Comparison of ENCODE assay signal across 19 cellular contexts in genomic region chr12:1801285-1801975, GRCh38. TPM values are rescaled to one million over a fixed set of nuclear protein-coding genes. Genes with fewer than 3 reads are reported as not detected.
DNase-seq lines count a peak whose midpoint lies in the region; TF ChIP-seq lines count a peak whose summit lies in the region.
"Had no signal": no experiment of that assay in that cellular context is flagged by ENCODE, and none has a peak within 500 bp of the region (broad histone marks: within the 10 kb centered on the region; RNA-seq: fewer than 3 reads in every experiment).

No MANE protein-coding gene starts in this region.

- TF ChIP-seq CTCF in AG09309 (IDR thresholded peaks at IDR 0.05; ENCODE audit: control insufficient read depth, insufficient read depth, low read depth, low read length, missing control alignments) (no peak), GM10266 (IDR thresholded peaks at IDR 0.05; ENCODE audit: control insufficient read depth, insufficient read depth, low read depth, missing control alignments) (no peak), osteoblast (IDR thresholded peaks at IDR 0.05; ENCODE audit: extremely low read depth, low read depth, low read length) (no peak), thyroid gland (IDR thresholded peaks at IDR 0.05) (no peak)

- no peaks in the 10 kb centered on the region for H3K9me3 Mint-ChIP-seq in activated T-helper 1 cell treated with anti-CD3 and anti-CD28 coated beads, Interleukin-12 subunit alpha, Interleukin-12 subunit beta, Interleukin-2, Interleukin-4 antibody, amounts not matched to agents 30 ng/mL and 10 ng/mL and 1 ng/mL, durations not matched to agents 14 hours and 24 hours and 36 hours
- H3K9me3 Mint-ChIP-seq: HFFc6 had no signal

- H3K27ac ChIP-seq in osteoblast (ENCODE audit: low read depth, low read length) (peak overlapping the region; percentile 48), thyroid gland (no peak overlapping the region)
- H3K27ac ChIP-seq: cardiac muscle cell had no signal

- intact Hi-C loops in activated T-helper 1 cell treated with anti-CD3 and anti-CD28 coated beads, Interleukin-12 subunit alpha, Interleukin-12 subunit beta, Interleukin-2, Interleukin-4 antibody, amounts not matched to agents 30 ng/mL and 10 ng/mL and 1 ng/mL, durations not matched to agents 14 hours and 24 hours and 36 hours (cut with micrococcal nuclease), result no loop called here
- intact Hi-C loops in thyroid gland (cut with DNase I), result loop anchor here (10.0 kb wide), 1 partner anchor 233 kb away; no protein-coding TSS in a partner anchor

- no peak overlapping the region for H3K4me3 Mint-ChIP-seq in activated T-helper 1 cell treated with anti-CD3 and anti-CD28 coated beads, Interleukin-12 subunit alpha, Interleukin-12 subunit beta, Interleukin-2, Interleukin-4 antibody, amounts not matched to agents 30 ng/mL and 10 ng/mL and 1 ng/mL, durations not matched to agents 14 hours and 24 hours and 36 hours
- H3K4me3 Mint-ChIP-seq: effector memory CD8-positive, alpha-beta T cell; HFFc6; T-helper 2 cell treated with Interferon-gamma antibody and Interleukin-4, amounts not matched to agents 5 μg/mL and 100 μg/mL, for 36 hours had no signal

- H3K4me2 ChIP-seq in osteoblast (ENCODE audit: insufficient read depth, low read length), result peak overlapping the region; percentile 50

- no peaks in the 10 kb centered on the region for H3K79me2 ChIP-seq in osteoblast (ENCODE audit: insufficient read depth, low read length)

- peaks cover 2% of the 10 kb centered on the region for H3K27me3 Mint-ChIP-seq in activated T-helper 1 cell treated with anti-CD3 and anti-CD28 coated beads, Interleukin-12 subunit alpha, Interleukin-12 subunit beta, Interleukin-2, Interleukin-4 antibody, amounts not matched to agents 30 ng/mL and 10 ng/mL and 1 ng/mL, durations not matched to agents 14 hours and 24 hours and 36 hours (ENCODE audit: insufficient read depth)
- H3K27me3 Mint-ChIP-seq: effector memory CD8-positive, alpha-beta T cell had no signal

- peak; percentile 31 for DNase-seq in AG09309 (ENCODE audit: low read depth)
- peak; percentile 8 for DNase-seq in GM10266 (ENCODE audit: extremely low spot score)
- peak; percentile 28 for DNase-seq in cerebellum (ENCODE audit: low spot score)
- peak; percentile 96 for DNase-seq in osteoblast (ENCODE audit: insufficient read length, low spot score, missing footprints)
- DNase-seq in midbrain (lab: John Stamatoyannopoulos, UW), result no peak
- no peak for DNase-seq in activated T-helper 1 cell treated with anti-CD3 and anti-CD28 coated beads, Interleukin-12 subunit alpha, Interleukin-12 subunit beta, Interleukin-2, Interleukin-4 antibody, amounts not matched to agents 30 ng/mL and 10 ng/mL and 1 ng/mL, durations not matched to agents 14 hours and 24 hours and 36 hours (ENCODE audit: low spot score)
- DNase-seq in thyroid gland, result no peak
- DNase-seq in NOMO-1 (lab: John Stamatoyannopoulos, UW; ENCODE audit: unreplicated experiment in 2 of 2), result no peak
- DNase-seq: activated CD4-positive, alpha-beta T cell treated with anti-CD3 and anti-CD28 coated beads for 1 hour; left cardiac atrium; NCI-H2029; SIG-M5 had no signal

- no peaks in the 10 kb centered on the region for H3K9me3 ChIP-seq in osteoblast (ENCODE audit: low read depth, low read length)
- no peaks in the 10 kb centered on the region for H3K9me3 ChIP-seq in thyroid gland
- H3K9me3 ChIP-seq: Caco-2 had no signal

- no peaks in the 10 kb centered on the region for H3K27me3 ChIP-seq in osteoblast (ENCODE audit: insufficient read depth, low read length)
- H3K27me3 ChIP-seq in thyroid gland, result no peaks in the 10 kb centered on the region
- H3K27me3 ChIP-seq: cardiac muscle cell had no signal

- peaks cover 7% of the 10 kb centered on the region for H3K4me1 Mint-ChIP-seq in activated T-helper 1 cell treated with anti-CD3 and anti-CD28 coated beads, Interleukin-12 subunit alpha, Interleukin-12 subunit beta, Interleukin-2, Interleukin-4 antibody, amounts not matched to agents 30 ng/mL and 10 ng/mL and 1 ng/mL, durations not matched to agents 14 hours and 24 hours and 36 hours (ENCODE audit: low read depth)

- H4K20me1 ChIP-seq in osteoblast (ENCODE audit: insufficient read depth, low read length), result no peaks in the 10 kb centered on the region

- no peaks in the 10 kb centered on the region for H3K36me3 ChIP-seq in osteoblast (ENCODE audit: insufficient read depth, low read length)
- no peaks in the 10 kb centered on the region for H3K36me3 ChIP-seq in thyroid gland
- H3K36me3 ChIP-seq: cardiac muscle cell had no signal

- 65 to 77% methylated on average over 12 to 16 of the region's 16 CpGs for WGBS in thyroid gland, 2 donors

- TF ChIP-seq POLR2A in thyroid gland (IDR thresholded peaks at IDR 0.05), result no peak

- H3K36me3 Mint-ChIP-seq in activated T-helper 1 cell treated with anti-CD3 and anti-CD28 coated beads, Interleukin-12 subunit alpha, Interleukin-12 subunit beta, Interleukin-2, Interleukin-4 antibody, amounts not matched to agents 30 ng/mL and 10 ng/mL and 1 ng/mL, durations not matched to agents 14 hours and 24 hours and 36 hours (ENCODE audit: low read depth), result no peaks in the 10 kb centered on the region

- no peak overlapping the region for H3K4me3 ChIP-seq in AG09309 (ENCODE audit: control insufficient read depth, low read depth, low read length)
- H3K4me3 ChIP-seq in osteoblast (ENCODE audit: insufficient read depth, low read length), result peak overlapping the region; percentile 23
- no peak overlapping the region for H3K4me3 ChIP-seq in thyroid gland (replicated peaks in 1 of 3)
- H3K4me3 ChIP-seq: cardiac muscle cell had no signal

- H2AFZ ChIP-seq in osteoblast (ENCODE audit: low read length), result peak overlapping the region; percentile 23

- H3K4me1 ChIP-seq in osteoblast (ENCODE audit: insufficient read depth, low read length) (peaks cover 28% of the 10 kb centered on the region), thyroid gland (peaks cover 4 to 12% of the 10 kb centered on the region in 2 donors)

- no peak overlapping the region for H3K27ac Mint-ChIP-seq in activated T-helper 1 cell treated with anti-CD3 and anti-CD28 coated beads, Interleukin-12 subunit alpha, Interleukin-12 subunit beta, Interleukin-2, Interleukin-4 antibody, amounts not matched to agents 30 ng/mL and 10 ng/mL and 1 ng/mL, durations not matched to agents 14 hours and 24 hours and 36 hours
- H3K27ac Mint-ChIP-seq: effector memory CD8-positive, alpha-beta T cell; HFFc6; T-helper 2 cell treated with Interferon-gamma antibody and Interleukin-4, amounts not matched to agents 5 μg/mL and 100 μg/mL, for 36 hours had no signal

RNA-seq across cellular contexts. Expression of gene LRTM2, which starts 18.9 kb away (rescaled TPM):
- 3.5 TPM for total RNA-seq in cerebellum
- total RNA-seq in osteoblast, result not detected in 2 replicates
- not detected in 2 replicates for total RNA-seq in activated T-helper 1 cell treated with anti-CD3 and anti-CD28 coated beads, Interleukin-12 subunit alpha, Interleukin-12 subunit beta, Interleukin-2, Interleukin-4 antibody, amounts not matched to agents 30 ng/mL and 10 ng/mL and 1 ng/mL, durations not matched to agents 14 hours and 24 hours and 36 hours
- total RNA-seq in thyroid gland, result not detected
- total RNA-seq: Caco-2, cardiac muscle cell, HFFc6, left cardiac atrium, MCF 10A, NCI-H460 had no signal

Comparison
In these comparisons a context has a peak if more than half of its experiments do, and no peak if none do; other contexts are left out.
1. DNase-seq: peak in AG09309 (single experiment), GM10266 (single experiment), cerebellum (single experiment) and osteoblast (single experiment); none in midbrain (single experiment), activated T-helper 1 cell treated with anti-CD3 and anti-CD28 coated beads, Interleukin-12 subunit alpha, Interleukin-12 subunit beta, Interleukin-2, Interleukin-4 antibody, amounts not matched to agents 30 ng/mL and 10 ng/mL and 1 ng/mL, durations not matched to agents 14 hours and 24 hours and 36 hours (single experiment), thyroid gland (0 of 2) and NOMO-1 (0 of 2).